Comparison of ENCODE assay signal across 9 cellular contexts in the genomic region with DNA sequence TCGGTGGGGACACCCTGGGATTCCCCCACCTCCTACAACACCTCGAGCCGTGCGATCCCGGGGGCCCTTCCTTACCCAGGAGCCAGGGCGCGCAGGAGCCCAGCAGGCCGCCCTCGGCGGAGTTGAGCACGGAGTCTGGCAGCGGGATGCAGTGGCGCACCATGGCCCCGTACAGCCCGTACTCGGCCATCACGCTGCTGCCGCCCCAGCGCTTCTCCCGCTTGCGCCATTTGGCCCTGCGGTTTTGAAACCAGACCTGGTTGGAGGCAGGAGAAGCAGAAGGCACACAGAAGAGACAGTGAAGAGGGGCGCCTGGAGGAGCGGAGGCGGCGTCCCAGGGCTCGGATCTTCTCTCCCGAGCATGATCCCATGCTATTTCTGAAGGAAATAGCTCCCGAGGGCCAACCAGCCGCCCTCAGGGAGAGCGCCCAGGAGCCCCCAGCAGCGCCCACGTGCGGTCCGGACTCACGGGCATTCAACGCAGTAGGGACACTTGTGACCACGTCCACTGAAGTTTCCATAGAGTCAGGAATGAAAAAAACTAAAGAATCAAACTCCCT. TPM values are rescaled to one million over a fixed set of nuclear protein-coding genes. Genes with fewer than 3 reads are reported as not detected.
DNase-seq lines count a peak whose midpoint lies in the region; ATAC-seq, FAIRE-seq and TF ChIP-seq lines count a peak whose summit lies in the region.
"Had no signal": no experiment of that assay in that cellular context is flagged by ENCODE, and none has a peak within 500 bp of the region (broad histone marks: within the 10 kb centered on the region; RNA-seq: fewer than 3 reads in every experiment).

No MANE protein-coding gene starts in this region.

- no peak for ATAC-seq in GM21381 (IDR thresholded peaks at IDR 0.05; ENCODE audit: unreplicated experiment)

- H3K4me3 ChIP-seq in Peyer's patch: peak overlapping the region in 3 of 4 donors; percentile 9 to 29 (median 10)
- H3K4me3 ChIP-seq in fibroblast of pulmonary artery (replicated peaks; ENCODE audit: low read depth, low read length): peak overlapping the region; percentile 27
- H3K4me3 ChIP-seq in rectal smooth muscle tissue (ENCODE audit: low read length): peak overlapping the region; percentile 57
- H3K4me3 ChIP-seq in WERI-Rb-1 (ENCODE audit: low read depth, low read length): no peak overlapping the region

- no peak for TF ChIP-seq POLR2A in Peyer's patch (IDR thresholded peaks at IDR 0.05)

- H3K36me3 ChIP-seq in Peyer's patch (no peaks in the 10 kb centered on the region), rectal smooth muscle tissue (ENCODE audit: control insufficient read depth, insufficient read depth, low read length) (no peaks in the 10 kb centered on the region), WERI-Rb-1 (no peaks in the 10 kb centered on the region)

- no peak for FAIRE-seq in D721Med (lab: Jason Lieb, UNC)
- FAIRE-seq: bronchial epithelial cell had no signal

- TF ChIP-seq CTCF in Peyer's patch (IDR thresholded peaks at IDR 0.05) (no peak), fibroblast of pulmonary artery (IDR thresholded peaks at IDR 0.05; ENCODE audit: low read length, missing control alignments) (no peak), D721Med (IDR thresholded peaks at IDR 0.05; ENCODE audit: insufficient read depth, missing control alignments) (no peak), WERI-Rb-1 (IDR thresholded peaks at IDR 0.05; ENCODE audit: low read depth, low read length) (no peak)

- peak; percentile 47 for DNase-seq in EL
- peak in 1 of 3 donors; percentile 15 for DNase-seq in Peyer's patch
- peak; percentile 40 for DNase-seq in fibroblast of pulmonary artery (ENCODE audit: low read depth)
- no peak for DNase-seq in D721Med (ENCODE audit: insufficient read length, low spot score)
- no peak for DNase-seq in WERI-Rb-1
- DNase-seq in germinal center (ENCODE audit: low spot score): no peak

- H3K27ac ChIP-seq in Peyer's patch: no peak overlapping the region
- no peak overlapping the region for H3K27ac ChIP-seq in rectal smooth muscle tissue (ENCODE audit: low read depth, low read length)
- H3K27ac ChIP-seq in WERI-Rb-1: no peak overlapping the region

- H3K9me3 ChIP-seq in Peyer's patch (no peaks in the 10 kb centered on the region), WERI-Rb-1 (ENCODE audit: severe bottlenecking) (no peaks in the 10 kb centered on the region)

- peaks cover 0 to 19% (median 0%) of the 10 kb centered on the region in 4 donors for H3K4me1 ChIP-seq in Peyer's patch
- peaks cover 4% of the 10 kb centered on the region for H3K4me1 ChIP-seq in rectal smooth muscle tissue (ENCODE audit: control insufficient read depth, insufficient read depth, low read length)

- H3K27me3 ChIP-seq in Peyer's patch (peaks cover 0 to 14% of the 10 kb centered on the region in 2 donors), rectal smooth muscle tissue (ENCODE audit: control insufficient read depth, insufficient read depth, low read length) (peaks cover 17% of the 10 kb centered on the region), WERI-Rb-1 (ENCODE audit: insufficient read depth, low read depth, severe bottlenecking) (peaks cover 20% of the 10 kb centered on the region)

- H3K9ac ChIP-seq in rectal smooth muscle tissue (ENCODE audit: low read length): no peak overlapping the region

RNA-seq across cellular contexts. Expression of gene VSX1, which starts 4.3 kb away (rescaled TPM):
- not detected for total RNA-seq in Peyer's patch
- total RNA-seq: bronchial epithelial cell had no signal

RNA-seq across cellular contexts. Expression of gene ACSS1, which starts 19.8 kb away (rescaled TPM):
- 100 to 1,000 TPM in 3 of 4 donors, 10 to 100 TPM in 1; 49.5 to 160 (median 134) TPM for total RNA-seq in Peyer's patch

Comparison
In these comparisons a context has a peak if more than half of its experiments do, and no peak if none do; other contexts are left out.
1. DNase-seq: peak in EL (single experiment) and fibroblast of pulmonary artery (single experiment); none in D721Med (single experiment), WERI-Rb-1 (single experiment) and germinal center (single experiment).